ENCODE assay signal across 8 cellular contexts in genomic region chr1:221741364-221741970, GRCh38. TPM values are rescaled to one million over a fixed set of nuclear protein-coding genes. Genes with fewer than 3 reads are reported as not detected.
DNase-seq lines count a peak whose midpoint lies in the region; ATAC-seq and TF ChIP-seq lines count a peak whose summit lies in the region.

No MANE protein-coding gene starts in this region.

- BruUV-seq in Caco-2 (replicated peaks; lab: Mats Ljungman, UMichigan) = TSS peak; percentile 76

- H3K9me2 ChIP-seq in GM23338 (ENCODE audit: insufficient read depth) = peaks cover 5% of the 10 kb centered on the region; the same call in 1 of the 2 replicates

- ATAC-seq in GM23338 (peak; percentile 5), GM18517 (IDR thresholded peaks at IDR 0.05; ENCODE audit: unreplicated experiment) (no peak)

- no peak overlapping the region for H3K27ac Mint-ChIP-seq in Caco-2 (ENCODE audit: unreplicated experiment)
- no peak overlapping the region for H3K27ac Mint-ChIP-seq in GM23338

- intact Hi-C loops in Caco-2 (cut with micrococcal nuclease; ENCODE audit: unreplicated experiment) = loop anchor here (1.0 to 10.0 kb wide), 5 partner anchors 74 to 713 kb away; no protein-coding TSS in a partner anchor

- H3F3A ChIP-seq in GM23338 (replicated peaks; ENCODE audit: low read depth) = 0 out of 2 replicates have a peak, but pooled peaks cover 6% of the 10 kb centered on the region

- H3K4me3 ChIP-seq in Caco-2 (ENCODE audit: low read depth, low read length) (peak overlapping the region; percentile 44), GM23338 (peak overlapping the region; percentile 61), SJSA1 (peak overlapping the region; percentile 54), endocrine pancreas (ENCODE audit: control insufficient read depth, insufficient read depth, low read length) (peak overlapping the region; percentile 73), mucosa of rectum (ENCODE audit: low read length in 2 of 2) (peak overlapping the region; percentile 86 to 94)

- TF ChIP-seq CTCF in Caco-2 (IDR thresholded peaks at IDR 0.05; ENCODE audit: insufficient read depth in 1 of 2, low read depth in 1 of 2, low read length in 1 of 2, severe bottlenecking in 1 of 2, unreplicated experiment in 1 of 2) = no peak
- TF ChIP-seq CTCF in GM23338 (conservative IDR thresholded peaks at IDR 0.05; ENCODE audit: low read depth in 2 of 2) = no peak

- no peaks in the 10 kb centered on the region for H3K27me3 Mint-ChIP-seq in Caco-2 (ENCODE audit: insufficient read depth, unreplicated experiment)
- peaks cover 10% of the 10 kb centered on the region for H3K27me3 Mint-ChIP-seq in GM23338 (ENCODE audit: insufficient read depth, low read depth, poor library complexity)

- H3K36me3 Mint-ChIP-seq in Caco-2 (ENCODE audit: insufficient read depth, unreplicated experiment) (no peaks in the 10 kb centered on the region), GM23338 (ENCODE audit: low read depth) (no peaks in the 10 kb centered on the region)

- H3K4me1 Mint-ChIP-seq in Caco-2 (ENCODE audit: low read depth, unreplicated experiment) (no peaks in the 10 kb centered on the region), GM23338 (peaks cover 11% of the 10 kb centered on the region)

- no peaks in the 10 kb centered on the region for H3K27me3 ChIP-seq in Caco-2 (replicated peaks; ENCODE audit: control insufficient read depth, insufficient read depth, low read length)
- peaks cover 39% of the 10 kb centered on the region for H3K27me3 ChIP-seq in GM23338 (ENCODE audit: insufficient read depth)
- H3K27me3 ChIP-seq in SJSA1 (replicated peaks) = no peaks in the 10 kb centered on the region
- H3K27me3 ChIP-seq in endocrine pancreas (ENCODE audit: control insufficient read depth, insufficient read depth, low read length) = no peaks in the 10 kb centered on the region
- no peaks in the 10 kb centered on the region for H3K27me3 ChIP-seq in mucosa of rectum (ENCODE audit: control insufficient read depth in 2 of 2, insufficient read depth in 2 of 2, low read length in 2 of 2)

- no peak overlapping the region for H3K27ac ChIP-seq in GM23338 (ENCODE audit: low read depth)
- H3K27ac ChIP-seq in SJSA1 = peak overlapping the region; percentile 43
- peak overlapping the region; percentile 81 to 98 for H3K27ac ChIP-seq in mucosa of rectum (ENCODE audit: low read depth in 2 of 2, low read length in 2 of 2)

- CTCF ChIA-PET in Caco-2 (lab: Charles Lee) = interaction anchor here (0.8 kb wide), 1 partner anchor 33 kb away, joined by 4 read pairs; no protein-coding TSS in a partner anchor

- H3K4me3 Mint-ChIP-seq in Caco-2 (ENCODE audit: unreplicated experiment) (no peak overlapping the region), GM23338 (no peak overlapping the region)

- H3K9me3 ChIP-seq in Caco-2 (no peaks in the 10 kb centered on the region), SJSA1 (replicated peaks) (no peaks in the 10 kb centered on the region), endocrine pancreas (ENCODE audit: control insufficient read depth, low read length) (no peaks in the 10 kb centered on the region), mucosa of rectum (ENCODE audit: control insufficient read depth in 2 of 2, low read length in 2 of 2) (no peaks in the 10 kb centered on the region)

- peak overlapping the region; percentile 86 for H2AFZ ChIP-seq in GM23338

- 0 out of 2 replicates have a peak, but pooled peaks cover 7% of the 10 kb centered on the region for H4K20me1 ChIP-seq in GM23338 (replicated peaks; ENCODE audit: insufficient read depth)

- peak overlapping the region; percentile 77 for H3K4me2 ChIP-seq in GM23338

- H3K4me1 ChIP-seq in Caco-2 (0 out of 2 replicates have a peak, but pooled peaks cover 7% of the 10 kb centered on the region), GM23338 (ENCODE audit: insufficient read depth) (peaks cover 24% of the 10 kb centered on the region), SJSA1 (replicated peaks) (peaks cover 18% of the 10 kb centered on the region), endocrine pancreas (ENCODE audit: control insufficient read depth, insufficient read depth, low read length) (no peaks in the 10 kb centered on the region), mucosa of rectum (ENCODE audit: control insufficient read depth in 2 of 2, insufficient read depth in 2 of 2, low read length in 2 of 2) (peaks cover 18 to 28% of the 10 kb centered on the region in 2 donors)

- H3K9me3 Mint-ChIP-seq in Caco-2 (ENCODE audit: unreplicated experiment) (no peaks in the 10 kb centered on the region), GM23338 (no peaks in the 10 kb centered on the region)

- H3K9ac ChIP-seq in endocrine pancreas (ENCODE audit: control insufficient read depth, insufficient read depth, low read length) (peak overlapping the region; percentile 23), mucosa of rectum (ENCODE audit: low read depth in 1 of 2, low read length in 2 of 2) (peak overlapping the region; percentile 73 to 92)

- H3K79me2 ChIP-seq in GM23338 (replicated peaks; ENCODE audit: insufficient read depth) = peaks cover 2% of the 10 kb centered on the region; the same call in 1 of the 2 replicates

- POLR2A ChIA-PET in Caco-2 (lab: Charles Lee) = interaction anchor here (1.5 kb wide), 1 partner anchor 26 kb away, joined by 6 read pairs; no protein-coding TSS in a partner anchor

- DNase-seq in Caco-2 (no peak), GM23338 (ENCODE audit: low spot score) (peak; percentile 57), SJSA1 (ENCODE audit: low read depth in 1 of 2, low spot score in 2 of 2) (no peak), DMS114 treated with DMSO at 0.1 percent for 48 hours (lab: John Stamatoyannopoulos, UW; ENCODE audit: unreplicated experiment) (no peak), foreskin melanocyte (no peak)

- no peaks in the 10 kb centered on the region for H3K36me3 ChIP-seq in Caco-2 (ENCODE audit: control insufficient read depth, insufficient read depth, low read length)
- H3K36me3 ChIP-seq in GM23338 (ENCODE audit: insufficient read depth) = no peaks in the 10 kb centered on the region
- peaks cover 25% of the 10 kb centered on the region for H3K36me3 ChIP-seq in SJSA1
- H3K36me3 ChIP-seq in endocrine pancreas (ENCODE audit: control insufficient read depth, insufficient read depth, low read length) = no peaks in the 10 kb centered on the region
- peaks cover 0 to 2% of the 10 kb centered on the region in 2 donors for H3K36me3 ChIP-seq in mucosa of rectum (ENCODE audit: control insufficient read depth in 2 of 2, insufficient read depth in 2 of 2, low read length in 2 of 2)

TF ChIP-seq in GM23338, 12 proteins besides CTCF, POLR2A, EP300 and RAD21:
- TF ChIP-seq STAT1 (IDR thresholded peaks at IDR 0.05; ENCODE audit: unreplicated experiment) = no peak
- no peak for TF ChIP-seq ZNF114 (CRISPR knock-in tag; IDR thresholded peaks at IDR 0.05)
- TF ChIP-seq EZH2phosphoT487 (IDR thresholded peaks at IDR 0.05; ENCODE audit: unreplicated experiment) = no peak
- no peak for TF ChIP-seq EZH2 (IDR thresholded peaks at IDR 0.05; ENCODE audit: low read depth, unreplicated experiment)
- no peak for TF ChIP-seq JUNB (IDR thresholded peaks at IDR 0.05; ENCODE audit: unreplicated experiment)

RNA-seq across cellular contexts. Expression of gene DUSP10, which starts 0.4 kb away (rescaled TPM):
- total RNA-seq in Caco-2 (2022) = 2.0 and 2.1 TPM in 2 replicates
- 1.0 and 1.5 TPM in 2 replicates for total RNA-seq in GM23338 (2014; rRNA removed; shearing (Covaris generic))
- 1.1 and 1.6 TPM in 2 replicates for polyA plus RNA-seq in GM23338 (2016; fragmentation: Nextera tagmentation; extraction: Ambion mirVana)
- 12.4 and 15.8 TPM in 2 replicates for total RNA-seq in SJSA1 (2014; rRNA removed; shearing (Covaris generic))
